Comparison of ENCODE assay signal across 2 cellular contexts in the genomic region with DNA sequence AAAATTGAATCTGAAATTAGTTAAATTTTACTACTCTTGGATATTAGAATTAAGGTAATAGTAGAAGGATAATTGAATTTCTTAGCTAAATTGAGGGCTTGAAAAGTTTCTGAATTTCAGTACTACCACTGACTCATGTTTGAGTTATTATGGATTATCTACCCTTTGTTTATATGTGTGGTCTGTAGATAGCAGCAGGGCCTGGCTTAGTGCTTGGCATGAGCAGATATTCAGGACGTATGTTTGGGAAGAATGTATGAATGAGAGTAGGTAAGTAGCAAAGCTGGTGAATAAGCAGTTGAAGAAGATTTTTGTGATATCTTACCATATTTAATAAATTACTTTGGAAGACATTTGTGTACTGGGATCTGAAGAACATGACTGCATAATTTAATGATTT.
TF ChIP-seq lines count a peak whose summit lies in the region.

No MANE protein-coding gene starts in this region.

TF ChIP-seq in SK-N-SH treated with all-trans-retinoic acid at 6 μM for 48 hours, 23 proteins besides CTCF, POLR2A, EP300 and RAD21 (continued from another document):
- TF ChIP-seq TSHZ2 (CRISPR knock-in tag; IDR thresholded peaks at IDR 0.05) = no peak

TF ChIP-seq in SK-N-SH, 30 proteins besides CTCF, POLR2A, EP300 and RAD21 (continued from another document):
- TF ChIP-seq, protein P1, sequence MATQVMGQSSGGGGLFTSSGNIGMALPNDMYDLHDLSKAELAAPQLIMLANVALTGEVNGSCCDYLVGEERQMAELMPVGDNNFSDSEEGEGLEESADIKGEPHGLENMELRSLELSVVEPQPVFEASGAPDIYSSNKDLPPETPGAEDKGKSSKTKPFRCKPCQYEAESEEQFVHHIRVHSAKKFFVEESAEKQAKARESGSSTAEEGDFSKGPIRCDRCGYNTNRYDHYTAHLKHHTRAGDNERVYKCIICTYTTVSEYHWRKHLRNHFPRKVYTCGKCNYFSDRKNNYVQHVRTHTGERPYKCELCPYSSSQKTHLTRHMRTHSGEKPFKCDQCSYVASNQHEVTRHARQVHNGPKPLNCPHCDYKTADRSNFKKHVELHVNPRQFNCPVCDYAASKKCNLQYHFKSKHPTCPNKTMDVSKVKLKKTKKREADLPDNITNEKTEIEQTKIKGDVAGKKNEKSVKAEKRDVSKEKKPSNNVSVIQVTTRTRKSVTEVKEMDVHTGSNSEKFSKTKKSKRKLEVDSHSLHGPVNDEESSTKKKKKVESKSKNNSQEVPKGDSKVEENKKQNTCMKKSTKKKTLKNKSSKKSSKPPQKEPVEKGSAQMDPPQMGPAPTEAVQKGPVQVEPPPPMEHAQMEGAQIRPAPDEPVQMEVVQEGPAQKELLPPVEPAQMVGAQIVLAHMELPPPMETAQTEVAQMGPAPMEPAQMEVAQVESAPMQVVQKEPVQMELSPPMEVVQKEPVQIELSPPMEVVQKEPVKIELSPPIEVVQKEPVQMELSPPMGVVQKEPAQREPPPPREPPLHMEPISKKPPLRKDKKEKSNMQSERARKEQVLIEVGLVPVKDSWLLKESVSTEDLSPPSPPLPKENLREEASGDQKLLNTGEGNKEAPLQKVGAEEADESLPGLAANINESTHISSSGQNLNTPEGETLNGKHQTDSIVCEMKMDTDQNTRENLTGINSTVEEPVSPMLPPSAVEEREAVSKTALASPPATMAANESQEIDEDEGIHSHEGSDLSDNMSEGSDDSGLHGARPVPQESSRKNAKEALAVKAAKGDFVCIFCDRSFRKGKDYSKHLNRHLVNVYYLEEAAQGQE (IDR thresholded peaks at IDR 0.05; ENCODE audit: low read depth, low read length) = no peak
